8 cellular contexts compared by ENCODE assay signal in the genomic region with DNA sequence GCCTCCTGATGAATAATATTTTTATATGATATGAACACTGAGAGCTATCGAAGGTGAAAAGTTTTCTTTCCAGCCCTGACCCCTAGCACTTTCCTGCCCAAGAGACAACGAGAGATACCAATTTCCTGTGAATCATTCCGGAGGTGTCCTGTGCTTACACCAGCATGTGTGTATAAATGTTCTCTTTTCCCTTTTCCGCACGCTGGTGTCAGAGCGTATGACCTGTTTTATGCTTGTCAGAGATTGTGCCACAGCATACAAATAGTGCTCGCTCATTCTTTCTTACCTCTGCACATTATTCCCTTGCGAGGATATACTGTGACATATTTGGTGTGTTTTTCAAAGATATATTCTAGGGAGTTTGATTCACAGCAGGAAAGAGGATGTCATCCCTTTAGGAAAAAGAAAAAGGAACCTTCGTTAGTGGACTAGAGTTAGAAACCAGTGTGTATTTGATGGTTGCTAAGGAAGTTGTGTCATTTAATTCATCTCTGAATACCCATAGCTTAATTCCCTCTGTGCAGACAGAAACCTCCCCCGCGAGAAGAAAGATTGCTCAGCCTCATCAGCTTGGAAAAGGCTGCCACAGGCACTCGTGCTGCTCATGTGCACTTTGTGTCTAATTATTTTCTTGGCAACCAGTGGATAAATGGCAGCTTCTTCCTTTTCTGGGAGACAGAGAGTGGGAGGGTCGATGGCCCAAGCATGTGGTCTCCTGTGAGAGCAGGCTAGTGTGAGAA. TPM values are rescaled to one million over a fixed set of nuclear protein-coding genes. Genes with fewer than 3 reads are reported as not detected.
DNase-seq lines count a peak whose midpoint lies in the region; ATAC-seq lines count a peak whose summit lies in the region.

No MANE protein-coding gene starts in this region.

- H3K4me1 ChIP-seq in stomach smooth muscle (ENCODE audit: control insufficient read depth, insufficient read depth, low read length), result peaks cover 35% of the 10 kb centered on the region

- H3K9ac ChIP-seq in stomach smooth muscle (ENCODE audit: low read length in 2 of 2), result peak overlapping the region; percentile 43 to 62

- H3K27me3 ChIP-seq in layer of hippocampus (ENCODE audit: control insufficient read depth, insufficient read depth, low read length) (no peaks in the 10 kb centered on the region), stomach smooth muscle (ENCODE audit: control insufficient read depth in 1 of 2, insufficient read depth in 2 of 2, low read length in 2 of 2) (no peaks in the 10 kb centered on the region)

- H3K9me3 ChIP-seq in stomach smooth muscle (ENCODE audit: control insufficient read depth in 2 of 2, low read length in 2 of 2), result no peaks in the 10 kb centered on the region

- peak overlapping the region; percentile 66 for H3K27ac ChIP-seq in layer of hippocampus (ENCODE audit: low read depth, low read length)
- H3K27ac ChIP-seq in stomach smooth muscle (ENCODE audit: low read length), result peak overlapping the region; percentile 79

- DNase-seq in AG08395 (ENCODE audit: low spot score) (peak; percentile 51), M059J (ENCODE audit: low read depth) (peak; percentile 73), astrocyte of the hippocampus (ENCODE audit: low read depth, low spot score) (peak; percentile 74), NCI-H2107 treated with DMSO at 0.1 percent for 48 hours (lab: John Stamatoyannopoulos, UW; ENCODE audit: unreplicated experiment) (no peak), H4 (ENCODE audit: low spot score) (no peak)

- H3K4me3 ChIP-seq in stomach smooth muscle (ENCODE audit: low read length in 2 of 2), result peak overlapping the region; percentile 9 to 48

- H3K36me3 ChIP-seq in stomach smooth muscle (ENCODE audit: control insufficient read depth in 2 of 2, insufficient read depth in 2 of 2, low read length in 2 of 2), result peaks cover 19 to 23% of the 10 kb centered on the region in 2 donors

- no peak for ATAC-seq in GM19023 (IDR thresholded peaks at IDR 0.05; ENCODE audit: unreplicated experiment)

RNA-seq across cellular contexts. Expression of gene CCIN, which starts 14.8 kb away (rescaled TPM):
- 0.42 TPM in 1 of 2 replicates, not detected in the other for total RNA-seq in M059J (2014; rRNA removed; shearing (Covaris generic))
- 0.17 TPM in 1 of 2 replicates, not detected in the other for total RNA-seq in H4 (2014; rRNA removed; shearing (Covaris generic))

RNA-seq across cellular contexts. Expression of gene GLIPR2, which starts 17.9 kb away (rescaled TPM):
- 6.7 and 10.1 TPM in 2 replicates for total RNA-seq in M059J (2014; rRNA removed; shearing (Covaris generic))
- total RNA-seq in H4 (2014; rRNA removed; shearing (Covaris generic)), result 5.5 and 9.7 TPM in 2 replicates

RNA-seq across cellular contexts. Expression of gene CLTA, which starts 36.3 kb away (rescaled TPM):
- 432 and 496 TPM in 2 replicates for total RNA-seq in M059J (2014; rRNA removed; shearing (Covaris generic))
- 441 and 475 TPM in 2 replicates for total RNA-seq in H4 (2014; rRNA removed; shearing (Covaris generic))

Comparison
In these comparisons a context has a peak if more than half of its experiments do, and no peak if none do; other contexts are left out.
1. DNase-seq: peak in AG08395 (single experiment), M059J (single experiment) and astrocyte of the hippocampus (single experiment); none in NCI-H2107 treated with DMSO at 0.1 percent for 48 hours (single experiment) and H4 (single experiment).